ENCODE assay signal across 11 cellular contexts in the genomic region with DNA sequence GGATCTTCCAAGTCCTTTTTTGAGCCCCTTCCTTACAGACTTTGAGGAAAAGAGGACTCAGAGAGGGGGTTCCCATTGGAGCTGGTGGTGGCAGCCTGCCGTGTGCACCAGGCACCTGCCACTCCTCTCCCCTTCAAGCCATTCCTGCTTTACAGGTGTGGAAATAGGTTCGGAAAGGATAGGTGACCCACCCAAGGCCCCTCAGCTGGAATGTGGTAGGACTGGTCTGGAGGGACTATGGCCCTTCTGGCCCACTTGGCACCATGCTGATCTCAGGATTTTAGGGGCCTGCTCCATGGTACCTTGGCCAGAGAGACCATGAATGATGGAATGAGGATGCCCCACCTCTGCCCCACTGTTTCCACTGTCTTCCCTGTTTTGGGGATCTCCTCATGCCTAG. TPM values are rescaled to one million over a fixed set of nuclear protein-coding genes. Genes with fewer than 3 reads are reported as not detected.
DNase-seq lines count a peak whose midpoint lies in the region; ATAC-seq and TF ChIP-seq lines count a peak whose summit lies in the region.
"Had no signal": no experiment of that assay in that cellular context is flagged by ENCODE, and none has a peak within 500 bp of the region (broad histone marks: within the 10 kb centered on the region; RNA-seq: fewer than 3 reads in every experiment).

No MANE protein-coding gene starts in this region.

- 0 out of 2 replicates have a peak, but pooled peaks cover 3% of the 10 kb centered on the region for H3F3A ChIP-seq in Loucy (ENCODE audit: low read depth)

- H3K9me3 Mint-ChIP-seq in CD4-positive, alpha-beta T cell, result no peaks in the 10 kb centered on the region
- no peaks in the 10 kb centered on the region for H3K9me3 Mint-ChIP-seq in effector memory CD8-positive, alpha-beta T cell
- H3K9me3 Mint-ChIP-seq in nephron, result peaks cover 2% of the 10 kb centered on the region

- H3K4me1 Mint-ChIP-seq in CD4-positive, alpha-beta T cell (ENCODE audit: low read depth), result peaks cover 27% of the 10 kb centered on the region
- peaks cover 15 to 24% of the 10 kb centered on the region in 2 donors for H3K4me1 Mint-ChIP-seq in effector memory CD8-positive, alpha-beta T cell (ENCODE audit: low read depth in 2 of 2)
- H3K4me1 Mint-ChIP-seq in nephron, result peaks cover 9% of the 10 kb centered on the region

- H3K27me3 Mint-ChIP-seq in CD4-positive, alpha-beta T cell, result peaks cover 4% of the 10 kb centered on the region
- peaks cover 0 to 6% of the 10 kb centered on the region in 2 donors for H3K27me3 Mint-ChIP-seq in effector memory CD8-positive, alpha-beta T cell
- peaks cover 50% of the 10 kb centered on the region for H3K27me3 Mint-ChIP-seq in nephron (ENCODE audit: low read depth)

- H3K79me2 ChIP-seq in Loucy (ENCODE audit: insufficient read depth, low read length), result no peaks in the 10 kb centered on the region

- H3K36me3 ChIP-seq in Loucy (ENCODE audit: insufficient read depth, low read length), result no peaks in the 10 kb centered on the region
- H3K36me3 ChIP-seq: adrenal gland, prostate gland had no signal

- DNase-seq in CD4-positive, alpha-beta T cell, result no peak
- no peak for DNase-seq in effector memory CD8-positive, alpha-beta T cell
- no peak for DNase-seq in T1000 (lab: John Stamatoyannopoulos, UW)
- DNase-seq in posterior vena cava (ENCODE audit: low spot score), result no peak
- DNase-seq in activated CD4-positive, CD25-positive, alpha-beta regulatory T cell (lab: John Stamatoyannopoulos, UW), result no peak

- H3K4me3 ChIP-seq in Loucy (ENCODE audit: low read length, poor library complexity, severe bottlenecking), result peak overlapping the region; percentile 82

- peak overlapping the region; percentile 81 for H3K4me2 ChIP-seq in Loucy (ENCODE audit: low read depth, low read length, poor library complexity, severe bottlenecking)

- no peaks in the 10 kb centered on the region for H3K36me3 Mint-ChIP-seq in CD4-positive, alpha-beta T cell (ENCODE audit: low read depth)
- peaks cover 3% of the 10 kb centered on the region for H3K36me3 Mint-ChIP-seq in effector memory CD8-positive, alpha-beta T cell (ENCODE audit: insufficient read depth)
- H3K36me3 Mint-ChIP-seq in nephron (ENCODE audit: low read depth), result no peaks in the 10 kb centered on the region

- no peak overlapping the region for H3K27ac Mint-ChIP-seq in CD4-positive, alpha-beta T cell
- no peak overlapping the region for H3K27ac Mint-ChIP-seq in effector memory CD8-positive, alpha-beta T cell
- no peak overlapping the region for H3K27ac Mint-ChIP-seq in nephron

- H3K9me3 ChIP-seq in CD4-positive, alpha-beta T cell (ENCODE audit: control insufficient read depth, low read length), result no peaks in the 10 kb centered on the region
- H3K9me3 ChIP-seq in Loucy (ENCODE audit: insufficient read depth, low read depth, low read length), result no peaks in the 10 kb centered on the region
- H3K9me3 ChIP-seq: adrenal gland, prostate gland had no signal

- ATAC-seq in CD4-positive, alpha-beta T cell (ENCODE audit: poor library complexity), result no peak
- ATAC-seq in effector memory CD8-positive, alpha-beta T cell (replicated peaks), result no peak
- no peak for ATAC-seq in HG03565 (IDR thresholded peaks at IDR 0.05; ENCODE audit: unreplicated experiment)

- H4K20me1 ChIP-seq in Loucy (ENCODE audit: insufficient read depth, low read length, poor library complexity, severe bottlenecking), result no peaks in the 10 kb centered on the region

- H3K27me3 ChIP-seq in CD4-positive, alpha-beta T cell (ENCODE audit: control insufficient read depth, insufficient read depth, low read length), result no peaks in the 10 kb centered on the region
- no peaks in the 10 kb centered on the region for H3K27me3 ChIP-seq in Loucy (ENCODE audit: insufficient read depth, low read length, poor library complexity, severe bottlenecking)
- H3K27me3 ChIP-seq: adrenal gland had no signal

- H3K4me3 Mint-ChIP-seq in CD4-positive, alpha-beta T cell, result peak overlapping the region; percentile 88
- peak overlapping the region; percentile 79 to 81 for H3K4me3 Mint-ChIP-seq in effector memory CD8-positive, alpha-beta T cell
- H3K4me3 Mint-ChIP-seq in nephron, result peak overlapping the region; percentile 76 to 83 (median 79)

- H3K27ac ChIP-seq in CD4-positive, alpha-beta T cell (ENCODE audit: low read depth, low read length), result no peak overlapping the region
- H3K27ac ChIP-seq: adrenal gland, prostate gland, VCaP had no signal

- no peaks in the 10 kb centered on the region for H3K9me2 ChIP-seq in Loucy (replicated peaks; ENCODE audit: low read depth, low read length)

- intact Hi-C loops in CD4-positive, alpha-beta T cell (cut with DNase I, micrococcal nuclease), result loop anchor here in 1 of 2 experiments (10.0 kb wide), 5 partner anchors 336 to 1296 kb away; partner anchors contain the start of genes NCBP1, STX17 and TSTD2
- intact Hi-C loops in posterior vena cava (cut with DNase I), result no loop called here

- H3K9ac ChIP-seq in Loucy (ENCODE audit: low read depth, low read length, poor library complexity, severe bottlenecking), result peak overlapping the region; percentile 67

- no peak for TF ChIP-seq CTCF in CD4-positive, alpha-beta T cell (IDR thresholded peaks at IDR 0.05)
- TF ChIP-seq CTCF in Loucy (conservative IDR thresholded peaks at IDR 0.05; ENCODE audit: low read length), result no peak
- TF ChIP-seq CTCF in nephron (IDR thresholded peaks at IDR 0.05; ENCODE audit: unreplicated experiment in 3 of 3), result no peak

- CTCF ChIA-PET in CD4-positive, alpha-beta T cell (lab: Charles Lee), result no interaction called here

- POLR2A ChIA-PET in CD4-positive, alpha-beta T cell (lab: Charles Lee), result interaction anchor here (1.3 to 5.4 kb wide), 3 partner anchors 12 to 1176 kb away, joined by 7 to 15 read pairs (median 9); partner anchors contain the start of genes ANKS6, NCBP1, TBC1D2 and TSTD2

- peaks cover 34% of the 10 kb centered on the region for H3K4me1 ChIP-seq in Loucy (ENCODE audit: insufficient read depth, low read length, poor library complexity, severe bottlenecking)

- no peak overlapping the region for H2AFZ ChIP-seq in Loucy (ENCODE audit: low read length)

RNA-seq across cellular contexts. Expression of gene GALNT12, which starts 1.4 kb away (rescaled TPM):
- 10 to 100 TPM in 1 of 2 experiments, 1 to 10 TPM in 1; 8.7 to 11.5 TPM for total RNA-seq in CD4-positive, alpha-beta T cell
- total RNA-seq in posterior vena cava, result 10 to 100 TPM; 16.1 to 17.6 TPM

RNA-seq across cellular contexts. Expression of gene ANKS6, which starts 12.5 kb away (rescaled TPM):
- 10 to 100 TPM; 11.8 to 12.2 TPM for total RNA-seq in CD4-positive, alpha-beta T cell
- 10 to 100 TPM; 15.5 to 18.6 TPM for total RNA-seq in posterior vena cava
